ENCODE assay signal across 25 cellular contexts in the genomic region with DNA sequence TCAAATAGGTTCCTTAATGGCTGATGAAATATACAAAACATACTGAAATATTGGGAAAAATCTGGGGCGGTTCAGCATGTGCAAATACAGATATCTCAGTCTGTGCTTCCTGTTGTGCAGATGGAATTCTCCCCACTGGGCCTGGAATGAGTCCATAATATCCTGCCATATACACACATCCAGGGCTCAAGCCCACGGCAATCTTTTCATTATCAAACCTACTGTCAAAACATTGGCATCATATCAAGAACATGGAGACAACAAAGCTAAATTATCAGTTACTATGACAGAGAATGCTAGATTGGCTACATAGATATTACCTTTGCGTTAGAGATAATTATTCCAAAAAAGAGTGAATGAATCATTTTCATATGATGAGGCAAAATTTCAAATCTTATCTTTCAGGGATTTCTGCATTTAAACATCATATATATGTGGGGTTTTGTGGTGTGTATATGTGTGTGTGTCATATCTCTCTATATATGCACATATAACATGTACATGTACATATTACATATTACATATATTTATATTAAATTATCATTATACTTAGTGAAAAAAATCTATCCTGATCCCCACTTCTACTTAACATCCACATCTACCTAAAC.
"Had no signal": no experiment of that assay in that cellular context is flagged by ENCODE, and none has a peak within 500 bp of the region (broad histone marks: within the 10 kb centered on the region; RNA-seq: fewer than 3 reads in every experiment).

No MANE protein-coding gene starts in this region.

- H3K4me1 ChIP-seq: gastrocnemius medialis, left lung, parathyroid adenoma, psoas muscle, spleen, tibial nerve, upper lobe of left lung had no signal

- DNase-seq: dermis blood vessel endothelial cell; effector memory CD4-positive, alpha-beta T cell; gastrocnemius medialis; head of caudate nucleus; kidney; left lung; mesenchymal stem cell; mucosa of descending colon; naive B cell; psoas muscle; right cardiac atrium; spleen; stimulated activated CD4-positive, alpha-beta T cell treated with anti-CD3 and anti-CD28 coated beads, Interleukin-4, amount 100 ng/mL, for 4 hours; stimulated activated naive CD8-positive, alpha-beta T cell treated with anti-CD3 and anti-CD28 coated beads, Interleukin-15, Interleukin-2, amounts not matched to agents 100 U/mL and 50 U/mL, for 24 hours; upper lobe of left lung had no signal

- ATAC-seq: gastrocnemius medialis; left lung; mucosa of descending colon; natural killer cell treated with Interleukin-12 subunit alpha and Interleukin-12 subunit beta and Interleukin-15 and Interleukin-18, amount 100 ng/mL, for 72 hours; psoas muscle; right cardiac atrium; stimulated activated memory B cell treated with anti-CD40 and anti-IgM and Interleukin-4, amounts not matched to agents 10 μg/mL and 1 μg/mL and 100 μg/mL, for 72 hours; stimulated activated naive CD8-positive, alpha-beta T cell treated with anti-CD3 and anti-CD28 coated beads, Interleukin-15, Interleukin-2, amounts not matched to agents 100 U/mL and 50 U/mL, for 24 hours had no signal

- H3K79me2 ChIP-seq: parathyroid adenoma had no signal

- H3K27me3 ChIP-seq: gastrocnemius medialis, left lung, spleen, tibial nerve, upper lobe of left lung had no signal

- H3K4me3 ChIP-seq: coronary artery, gastrocnemius medialis, left lung, mucosa of descending colon, psoas muscle, skin epidermis, spleen, thoracic aorta, tibial nerve, upper lobe of left lung had no signal

- H2AFZ ChIP-seq: parathyroid adenoma had no signal

- H3K36me3 Mint-ChIP-seq: mesothelial cell of epicardium; naive B cell; natural killer cell treated with Interleukin-12 subunit alpha and Interleukin-12 subunit beta and Interleukin-15 and Interleukin-18, amount 100 ng/mL, for 72 hours; stimulated activated memory B cell treated with anti-CD40 and anti-IgM and Interleukin-4, amounts not matched to agents 10 μg/mL and 1 μg/mL and 100 μg/mL, for 72 hours had no signal

- H3K27me3 Mint-ChIP-seq: naive B cell; natural killer cell treated with Interleukin-12 subunit alpha and Interleukin-12 subunit beta and Interleukin-15 and Interleukin-18, amount 100 ng/mL, for 72 hours; stimulated activated memory B cell treated with anti-CD40 and anti-IgM and Interleukin-4, amounts not matched to agents 10 μg/mL and 1 μg/mL and 100 μg/mL, for 72 hours had no signal

- H3K27ac Mint-ChIP-seq: mesothelial cell of epicardium; naive B cell; natural killer cell treated with Interleukin-12 subunit alpha and Interleukin-12 subunit beta and Interleukin-15 and Interleukin-18, amount 100 ng/mL, for 72 hours; stimulated activated memory B cell treated with anti-CD40 and anti-IgM and Interleukin-4, amounts not matched to agents 10 μg/mL and 1 μg/mL and 100 μg/mL, for 72 hours had no signal

- H3K9me3 Mint-ChIP-seq: mesothelial cell of epicardium, neural crest cell had no signal

- H3K4me1 Mint-ChIP-seq: mesothelial cell of epicardium; naive B cell; neural crest cell; stimulated activated memory B cell treated with anti-CD40 and anti-IgM and Interleukin-4, amounts not matched to agents 10 μg/mL and 1 μg/mL and 100 μg/mL, for 72 hours had no signal

- H3K4me3 Mint-ChIP-seq: mesothelial cell of epicardium; naive B cell; natural killer cell treated with Interleukin-12 subunit alpha and Interleukin-12 subunit beta and Interleukin-15 and Interleukin-18, amount 100 ng/mL, for 72 hours; neural crest cell; stimulated activated memory B cell treated with anti-CD40 and anti-IgM and Interleukin-4, amounts not matched to agents 10 μg/mL and 1 μg/mL and 100 μg/mL, for 72 hours had no signal

- FAIRE-seq: kidney, urothelium cell line had no signal

- H3K36me3 ChIP-seq: gastrocnemius medialis, left lung, spleen, thoracic aorta, tibial nerve, upper lobe of left lung had no signal

- H3K27ac ChIP-seq: coronary artery, gastrocnemius medialis, left lung, parathyroid adenoma, psoas muscle, skin epidermis, spleen, thoracic aorta, tibial nerve, upper lobe of left lung had no signal
